8 cellular contexts compared by ENCODE assay signal in genomic region chr5:122845253-122846050, GRCh38. TPM values are rescaled to one million over a fixed set of nuclear protein-coding genes. Genes with fewer than 3 reads are reported as not detected.
DNase-seq lines count a peak whose midpoint lies in the region; ATAC-seq and TF ChIP-seq lines count a peak whose summit lies in the region.

Gene SNX24 (plus strand): TSS chr5:122845613. CDS start chr5:122845634, 21 bp downstream.

- peak within 1 kb of the TSS; percentile 82 for H3K27ac Mint-ChIP-seq in CD4-positive, alpha-beta T cell

- peaks cover 3% of the 10 kb centered on the region for H3K27me3 Mint-ChIP-seq in CD4-positive, alpha-beta T cell
- peaks cover under 1% of the 10 kb centered on the region for H3K27me3 Mint-ChIP-seq in activated T-cell treated with anti-CD3 and anti-CD28 coated beads, Interleukin-2, amount 50 U/mL, for 4 hours (ENCODE audit: low read depth)

- TF ChIP-seq EP300 in esophagus muscularis mucosa (IDR thresholded peaks at IDR 0.05), result no peak

- H3K9ac ChIP-seq in OCI-LY3 (ENCODE audit: low read length) (peak within 1 kb of the TSS; percentile 85), mucosa of stomach (ENCODE audit: low read length) (peak within 1 kb of the TSS; percentile 82)

- H2AFZ ChIP-seq in OCI-LY3 (ENCODE audit: low read depth, low read length), result peak within 1 kb of the TSS; percentile 84

- no peaks in the 10 kb centered on the region for H3K9me3 ChIP-seq in CD4-positive, alpha-beta T cell (ENCODE audit: control insufficient read depth, low read length)
- H3K9me3 ChIP-seq in OCI-LY3 (ENCODE audit: insufficient read depth, low read length), result no peaks in the 10 kb centered on the region
- H3K9me3 ChIP-seq in esophagus muscularis mucosa, result no peaks in the 10 kb centered on the region
- no peaks in the 10 kb centered on the region for H3K9me3 ChIP-seq in mucosa of stomach (ENCODE audit: control insufficient read depth, low read length)

- TF ChIP-seq POLR2A in esophagus muscularis mucosa (IDR thresholded peaks at IDR 0.05; ENCODE audit: low read depth), result no peak

- WGBS in esophagus muscularis mucosa, result under 1% methylated on average over 22 of the region's 91 CpGs

- POLR2A ChIA-PET in CD4-positive, alpha-beta T cell (lab: Charles Lee), result interaction anchor here (0.6 to 2.7 kb wide), 7 partner anchors 22 to 581 kb away, joined by 3 to 31 read pairs (median 3); partner anchors contain the start of genes CEP120 and SNX2

- peak within 1 kb of the TSS; percentile 96 for H3K4me2 ChIP-seq in OCI-LY3 (ENCODE audit: low read length)

- TF ChIP-seq CTCF in CD4-positive, alpha-beta T cell (IDR thresholded peaks at IDR 0.05), result no peak
- TF ChIP-seq CTCF in OCI-LY3 (IDR thresholded peaks at IDR 0.05; ENCODE audit: low read depth, low read length) (no peak), esophagus muscularis mucosa (IDR thresholded peaks at IDR 0.05) (peak in 1 of 3 experiments; percentile 9)

- H3K4me3 ChIP-seq in OCI-LY3 (ENCODE audit: low read length), result peak within 1 kb of the TSS; percentile 92
- peak within 1 kb of the TSS; percentile 86 to 97 (median 96) for H3K4me3 ChIP-seq in esophagus muscularis mucosa
- H3K4me3 ChIP-seq in mucosa of stomach (ENCODE audit: low read length), result peak within 1 kb of the TSS; percentile 74

- H3K4me3 Mint-ChIP-seq in CD4-positive, alpha-beta T cell, result peak within 1 kb of the TSS; percentile 92
- H3K4me3 Mint-ChIP-seq in activated T-cell treated with anti-CD3 and anti-CD28 coated beads, Interleukin-2, amount 50 U/mL, for 4 hours, result peak within 1 kb of the TSS; percentile 86

- H3K27ac ChIP-seq in CD4-positive, alpha-beta T cell (ENCODE audit: low read depth, low read length), result peak within 1 kb of the TSS; percentile 62
- peak within 1 kb of the TSS; percentile 23; the same call in 1 of the 2 replicates for H3K27ac ChIP-seq in OCI-LY3 (ENCODE audit: low read length)
- peak within 1 kb of the TSS; percentile 87 to 96 (median 92) for H3K27ac ChIP-seq in esophagus muscularis mucosa (replicated peaks in 1 of 4)

- no peaks in the 10 kb centered on the region for H3K9me3 Mint-ChIP-seq in CD4-positive, alpha-beta T cell
- no peaks in the 10 kb centered on the region for H3K9me3 Mint-ChIP-seq in activated T-cell treated with anti-CD3 and anti-CD28 coated beads, Interleukin-2, amount 50 U/mL, for 4 hours

- no peaks in the 10 kb centered on the region for H4K20me1 ChIP-seq in OCI-LY3 (ENCODE audit: insufficient read depth, low read length)

- H3K36me3 ChIP-seq in OCI-LY3 (replicated peaks; ENCODE audit: low read depth, low read length), result no peaks in the 10 kb centered on the region
- no peaks in the 10 kb centered on the region for H3K36me3 ChIP-seq in esophagus muscularis mucosa
- no peaks in the 10 kb centered on the region for H3K36me3 ChIP-seq in mucosa of stomach (ENCODE audit: control insufficient read depth, insufficient read depth, low read length)

- H3K36me3 Mint-ChIP-seq in CD4-positive, alpha-beta T cell (ENCODE audit: low read depth), result peaks cover 9% of the 10 kb centered on the region
- H3K36me3 Mint-ChIP-seq in activated T-cell treated with anti-CD3 and anti-CD28 coated beads, Interleukin-2, amount 50 U/mL, for 4 hours (ENCODE audit: insufficient read depth), result no peaks in the 10 kb centered on the region

- CTCF ChIA-PET in CD4-positive, alpha-beta T cell (lab: Charles Lee), result no interaction called here

- H3K4me1 ChIP-seq in OCI-LY3 (ENCODE audit: low read length), result peaks cover 21% of the 10 kb centered on the region
- peaks cover 10 to 28% (median 23%) of the 10 kb centered on the region in 4 donors for H3K4me1 ChIP-seq in esophagus muscularis mucosa
- H3K4me1 ChIP-seq in mucosa of stomach (ENCODE audit: control insufficient read depth, insufficient read depth, low read length), result peaks cover 8% of the 10 kb centered on the region

- no peaks in the 10 kb centered on the region for H3K27me3 ChIP-seq in CD4-positive, alpha-beta T cell (ENCODE audit: control insufficient read depth, insufficient read depth, low read length)
- H3K27me3 ChIP-seq in OCI-LY3 (ENCODE audit: low read depth, low read length) (no peaks in the 10 kb centered on the region), esophagus muscularis mucosa (no peaks in the 10 kb centered on the region), mucosa of stomach (ENCODE audit: control insufficient read depth, insufficient read depth, low read length) (no peaks in the 10 kb centered on the region)

- intact Hi-C loops in CD4-positive, alpha-beta T cell (cut with DNase I, micrococcal nuclease), result loop anchor here (2.0 to 10.0 kb wide), 2 partner anchors 69 to 71 kb away; partner anchors contain the start of gene SNX2 (in 1 of the 2)
- intact Hi-C loops in esophagus muscularis mucosa (cut with DNase I), result loop anchor here (2.0 to 5.0 kb wide), 2 partner anchors 71 to 192 kb away; partner anchors contain the start of genes PPIC and SNX2

- H3K4me1 Mint-ChIP-seq in CD4-positive, alpha-beta T cell (ENCODE audit: low read depth), result peaks cover 38% of the 10 kb centered on the region
- H3K4me1 Mint-ChIP-seq in activated T-cell treated with anti-CD3 and anti-CD28 coated beads, Interleukin-2, amount 50 U/mL, for 4 hours (ENCODE audit: low read depth), result peaks cover 25% of the 10 kb centered on the region

- DNase-seq in CD4-positive, alpha-beta T cell, result peak; percentile 45 to 72 (median 58)
- DNase-seq in activated T-cell treated with anti-CD3 and anti-CD28 coated beads, Interleukin-2, amount 50 U/mL, for 4 hours, result peak; percentile 53
- DNase-seq in esophagus muscularis mucosa (ENCODE audit: extremely low spot score), result peak; percentile 93
- DNase-seq in stimulated activated CD8-positive, alpha-beta memory T cell treated with anti-CD3 and anti-CD28 coated beads, Interleukin-4, amount 100 ng/mL, for 48 hours, result peak; percentile 75

- H3K79me2 ChIP-seq in OCI-LY3 (ENCODE audit: low read length), result no peaks in the 10 kb centered on the region

- peak; percentile 87 for ATAC-seq in CD4-positive, alpha-beta T cell (ENCODE audit: poor library complexity)
- ATAC-seq in GM19372 (IDR thresholded peaks at IDR 0.05; ENCODE audit: low read depth, unreplicated experiment), result peak; percentile 78
- peak; percentile 74 for ATAC-seq in HG03469 (IDR thresholded peaks at IDR 0.05; ENCODE audit: unreplicated experiment)
- peak; percentile 85 to 89 for ATAC-seq in activated T-cell treated with anti-CD3 and anti-CD28 coated beads, Interleukin-2, amount 50 U/mL, for 4 hours

RNA-seq across cellular contexts. Expression of gene SNX24, which starts in this region (rescaled TPM):
- total RNA-seq in CD4-positive, alpha-beta T cell, result 1 to 10 TPM; 2.3 to 3.0 TPM
- total RNA-seq in activated T-cell treated with anti-CD3 and anti-CD28 coated beads, Interleukin-2, amount 50 U/mL, for 4 hours, result 1 to 10 TPM in 2 of 3 donors, under 1 TPM in 1; 0.74 to 2.2 (median 1.1) TPM
- total RNA-seq in esophagus muscularis mucosa, result 10 to 100 TPM; 12.5 to 16.4 (median 13.9) TPM

Comparison
In these comparisons a context has a peak if more than half of its experiments do, and no peak if none do; other contexts are left out.
1. Peak in every context shown above with its lines: DNase-seq, ATAC-seq, H3K4me3 ChIP-seq and H3K27ac ChIP-seq.
2. H3K27ac ChIP-seq: peak in every context shown above with its lines; median percentile 92 in esophagus muscularis mucosa; 62 in CD4-positive, alpha-beta T cell; 23 in OCI-LY3.